ENCODE assay signal across 1 cellular context in genomic region chr10:14953452-14954000, GRCh38.
TF ChIP-seq lines count a peak whose summit lies in the region.

No MANE protein-coding gene starts in this region.

TF ChIP-seq in K562, 482 proteins besides CTCF, POLR2A, EP300 and RAD21:
- TF ChIP-seq HOMEZ (CRISPR knock-in tag; IDR thresholded peaks at IDR 0.05) = peak; percentile 7; the same call in 1 of the 2 replicates
- TF ChIP-seq FOXP1 (CRISPR knock-in tag; IDR thresholded peaks at IDR 0.05) = peak; percentile 74; the same call in 1 of the 2 replicates
- TF ChIP-seq E4F1 (CRISPR knock-in tag; IDR thresholded peaks at IDR 0.05; ENCODE audit: borderline replicate concordance) = no peak
- TF ChIP-seq TAF7 (tag; IDR thresholded peaks at IDR 0.05) = 0 out of 2 replicates have a peak, but pooled peaks have one; percentile 9
- 0 out of 2 replicates have a peak, but pooled peaks have one; percentile 44 for TF ChIP-seq SRSF3 (IDR thresholded peaks at IDR 0.05; ENCODE audit: insufficient read depth, low read length)
- peak in 1 of 2 experiments; percentile 42 for TF ChIP-seq E2F6 (IDR thresholded peaks at IDR 0.05; ENCODE audit: borderline replicate concordance in 1 of 2, extremely low read depth in 1 of 2, insufficient read depth in 1 of 2, insufficient read length in 1 of 2, low read depth in 1 of 2, low read length in 1 of 2, poor library complexity in 1 of 2, severe bottlenecking in 1 of 2)
- peak; percentile 49 for TF ChIP-seq EGR1 (conservative IDR thresholded peaks at IDR 0.05)
- TF ChIP-seq CBFB (CRISPR knock-in tag; IDR thresholded peaks at IDR 0.05) = peak; percentile 78; the same call in 1 of the 2 replicates
- TF ChIP-seq ZBTB7A (IDR thresholded peaks at IDR 0.05; ENCODE audit: borderline replicate concordance, control insufficient read depth, low read depth, low read length) = peak; percentile 79; the same call in 1 of the 2 replicates
- TF ChIP-seq LCOR (CRISPR knock-in tag; IDR thresholded peaks at IDR 0.05) = no peak
- TF ChIP-seq RCOR1 (IDR thresholded peaks at IDR 0.05; ENCODE audit: borderline replicate concordance in 1 of 2, low read depth in 2 of 2, low read length in 2 of 2) = 0 out of 4 replicates have a peak, but pooled peaks of 1 of the 2 experiments have one; percentile 1
- TF ChIP-seq TEAD1 (CRISPR knock-in tag; IDR thresholded peaks at IDR 0.05) = 0 out of 4 replicates have a peak, but pooled peaks of 1 of the 2 experiments have one; percentile 33
- no peak for TF ChIP-seq HDGF (IDR thresholded peaks at IDR 0.05)
- TF ChIP-seq BACH1 (tag; IDR thresholded peaks at IDR 0.05) = no peak
- TF ChIP-seq MEF2A (IDR thresholded peaks at IDR 0.05; ENCODE audit: control insufficient read depth, low read depth, low read length) = peak; percentile 65; the same call in 1 of the 2 replicates
- peak; percentile 88; the same call in 1 of the 2 replicates for TF ChIP-seq PHF8 (IDR thresholded peaks at IDR 0.05; ENCODE audit: borderline replicate concordance, low read length)
- 0 out of 2 replicates have a peak, but pooled peaks have one; percentile 50 for TF ChIP-seq ZNF175 (CRISPR knock-in tag; IDR thresholded peaks at IDR 0.05; ENCODE audit: low read depth)
- peak; percentile 48 for TF ChIP-seq PCBP1 (IDR thresholded peaks at IDR 0.05; ENCODE audit: low read depth, low read length, poor library complexity, severe bottlenecking)
- TF ChIP-seq GABPB1 (CRISPR knock-in tag; IDR thresholded peaks at IDR 0.05) = no peak
- peak in 1 of 2 experiments; percentile 47; a peak in 1 of 4 replicates for TF ChIP-seq FOXA3 (CRISPR knock-in tag; conservative IDR thresholded peaks at IDR 0.05 in 1 of 2, IDR thresholded peaks at IDR 0.05 in 1 of 2)
- TF ChIP-seq CEBPG (CRISPR knock-in tag; IDR thresholded peaks at IDR 0.05) = 0 out of 2 replicates have a peak, but pooled peaks have one; percentile 13
- no peak for TF ChIP-seq CEBPG (tag; conservative IDR thresholded peaks at IDR 0.05 in 1 of 2, IDR thresholded peaks at IDR 0.05 in 1 of 2)
